ENCODE assay signal across 29 cellular contexts in genomic region chr12:19084547-19084946, GRCh38.
"Had no signal": no experiment of that assay in that cellular context is flagged by ENCODE, and none has a peak within 500 bp of the region (broad histone marks: within the 10 kb centered on the region; RNA-seq: fewer than 3 reads in every experiment).

No MANE protein-coding gene starts in this region.

- H3K9me3 ChIP-seq: stomach, suprapubic skin, testis, thoracic aorta, thyroid gland, tibial artery, transverse colon, upper lobe of left lung, upper lobe of right lung, uterus, vagina had no signal

- H3K9me3 Mint-ChIP-seq: stimulated activated effector memory CD8-positive, alpha-beta T cell treated with anti-CD3 and anti-CD28 coated beads, Interleukin-12 subunit alpha, Interleukin-12 subunit beta, amount 100 ng/mL, for 72 hours had no signal

- H3K27me3 Mint-ChIP-seq: stimulated activated memory B cell treated with anti-CD40 and anti-IgM and Interleukin-4, amounts not matched to agents 10 μg/mL and 1 μg/mL and 100 μg/mL, for 72 hours; stimulated activated naive B cell treated with anti-CD40 and anti-IgM and Interleukin-4, amounts not matched to agents 10 μg/mL and 1 μg/mL and 100 μg/mL, for 72 hours; type B pancreatic cell had no signal

- H3K36me3 Mint-ChIP-seq: stimulated activated effector memory CD8-positive, alpha-beta T cell treated with anti-CD3 and anti-CD28 coated beads, Interleukin-12 subunit alpha, Interleukin-12 subunit beta, amount 100 ng/mL, for 72 hours; stimulated activated memory B cell treated with anti-CD40 and anti-IgM and Interleukin-4, amounts not matched to agents 10 μg/mL and 1 μg/mL and 100 μg/mL, for 72 hours; stimulated activated naive B cell treated with anti-CD40 and anti-IgM and Interleukin-4, amounts not matched to agents 10 μg/mL and 1 μg/mL and 100 μg/mL, for 72 hours had no signal

- H3K4me3 Mint-ChIP-seq: stimulated activated effector memory CD8-positive, alpha-beta T cell treated with anti-CD3 and anti-CD28 coated beads, Interleukin-12 subunit alpha, Interleukin-12 subunit beta, amount 100 ng/mL, for 72 hours; stimulated activated memory B cell treated with anti-CD40 and anti-IgM and Interleukin-4, amounts not matched to agents 10 μg/mL and 1 μg/mL and 100 μg/mL, for 72 hours; stimulated activated naive B cell treated with anti-CD40 and anti-IgM and Interleukin-4, amounts not matched to agents 10 μg/mL and 1 μg/mL and 100 μg/mL, for 72 hours; stimulated activated naive CD8-positive, alpha-beta T cell treated with anti-CD3 and anti-CD28 coated beads, Interleukin-15, amount 100 ng/mL, for 72 hours; stimulated activated naive CD8-positive, alpha-beta T cell treated with anti-CD3 and anti-CD28 coated beads, Interleukin-15, Interleukin-2, amounts not matched to agents 100 ng/mL and 50 ng/mL, for 24 hours; type B pancreatic cell had no signal

- H3K27me3 ChIP-seq: stomach, suprapubic skin, testis, thyroid gland, tibial artery, tibial nerve, transverse colon, upper lobe of left lung, upper lobe of right lung, uterus, vagina had no signal

- DNase-seq: stimulated activated CD4-positive, alpha-beta T cell treated with anti-CD3 and anti-CD28 coated beads, Interleukin-2, amount 100 ng/mL, for 48 hours; stimulated activated CD4-positive, alpha-beta T cell treated with anti-CD3 and anti-CD28 coated beads, Interleukin-4, amount 100 ng/mL, for 1 hour; stimulated activated CD4-positive, alpha-beta T cell treated with anti-CD3 and anti-CD28 coated beads, Interleukin-4, amount 100 ng/mL, for 24 hours; stimulated activated CD4-positive, alpha-beta T cell treated with anti-CD3 and anti-CD28 coated beads, Interleukin-4, amount 100 ng/mL, for 4 hours; stimulated activated CD8-positive, alpha-beta memory T cell treated with anti-CD3 and anti-CD28 coated beads, Interleukin-4, amount 100 ng/mL, for 48 hours; stimulated activated naive B cell treated with anti-CD40 and anti-IgM and Interleukin-4, amounts not matched to agents 10 μg/mL and 1 μg/mL and 100 μg/mL, for 72 hours; stimulated activated naive CD4-positive, alpha-beta T cell; stimulated activated naive CD4-positive, alpha-beta T cell treated with Interleukin-2 at 50 U/mL for 16 hours; stimulated activated naive CD8-positive, alpha-beta T cell treated with anti-CD3 and anti-CD28 coated beads, Interleukin-15, amount 100 ng/mL, for 72 hours; stimulated activated naive CD8-positive, alpha-beta T cell treated with anti-CD3 and anti-CD28 coated beads, Interleukin-15, Interleukin-2, amounts not matched to agents 100 U/mL and 50 U/mL, for 24 hours; stomach; substantia nigra; testis; thyroid gland; tibial artery; transverse colon; trophoblast cell; upper lobe of left lung; upper lobe of right lung; uterus had no signal

- H3K4me1 ChIP-seq: suprapubic skin, testis, thyroid gland, tibial artery, tibial nerve, transverse colon, upper lobe of left lung, upper lobe of right lung, uterus, vagina had no signal

- H3K36me3 ChIP-seq: stomach, suprapubic skin, thoracic aorta, thyroid gland, tibial artery, tibial nerve, transverse colon, upper lobe of left lung, upper lobe of right lung, uterus, vagina had no signal

- H3K4me3 ChIP-seq: stomach, suprapubic skin, testis, thoracic aorta, thyroid gland, tibial artery, tibial nerve, transverse colon, upper lobe of left lung, upper lobe of right lung, uterus, vagina had no signal

- FAIRE-seq: urothelium cell line had no signal

- H3K27ac ChIP-seq: stomach, suprapubic skin, testis, thoracic aorta, thyroid gland, tibial artery, tibial nerve, transverse colon, upper lobe of left lung, upper lobe of right lung, uterus, vagina had no signal

- ATAC-seq: stimulated activated effector memory CD8-positive, alpha-beta T cell treated with anti-CD3 and anti-CD28 coated beads, Interleukin-12 subunit alpha, Interleukin-12 subunit beta, amount 100 ng/mL, for 72 hours; stimulated activated memory B cell treated with anti-CD40 and anti-IgM and Interleukin-4, amounts not matched to agents 10 μg/mL and 1 μg/mL and 100 μg/mL, for 72 hours; stimulated activated naive B cell treated with anti-CD40 and anti-IgM and Interleukin-4, amounts not matched to agents 10 μg/mL and 1 μg/mL and 100 μg/mL, for 72 hours; stimulated activated naive CD8-positive, alpha-beta T cell treated with anti-CD3 and anti-CD28 coated beads, Interleukin-15, amount 100 ng/mL, for 72 hours; stimulated activated naive CD8-positive, alpha-beta T cell treated with anti-CD3 and anti-CD28 coated beads, Interleukin-15, Interleukin-2, amounts not matched to agents 100 U/mL and 50 U/mL, for 24 hours; upper lobe of right lung had no signal

- H3K27ac Mint-ChIP-seq: stimulated activated effector memory CD8-positive, alpha-beta T cell treated with anti-CD3 and anti-CD28 coated beads, Interleukin-12 subunit alpha, Interleukin-12 subunit beta, amount 100 ng/mL, for 72 hours; stimulated activated memory B cell treated with anti-CD40 and anti-IgM and Interleukin-4, amounts not matched to agents 10 μg/mL and 1 μg/mL and 100 μg/mL, for 72 hours; stimulated activated naive B cell treated with anti-CD40 and anti-IgM and Interleukin-4, amounts not matched to agents 10 μg/mL and 1 μg/mL and 100 μg/mL, for 72 hours; stimulated activated naive CD8-positive, alpha-beta T cell treated with anti-CD3 and anti-CD28 coated beads, Interleukin-15, amount 100 ng/mL, for 72 hours; stimulated activated naive CD8-positive, alpha-beta T cell treated with anti-CD3 and anti-CD28 coated beads, Interleukin-15, Interleukin-2, amounts not matched to agents 100 ng/mL and 50 ng/mL, for 24 hours; type B pancreatic cell had no signal

- H3K4me1 Mint-ChIP-seq: stimulated activated memory B cell treated with anti-CD40 and anti-IgM and Interleukin-4, amounts not matched to agents 10 μg/mL and 1 μg/mL and 100 μg/mL, for 72 hours; stimulated activated naive B cell treated with anti-CD40 and anti-IgM and Interleukin-4, amounts not matched to agents 10 μg/mL and 1 μg/mL and 100 μg/mL, for 72 hours; stimulated activated naive CD8-positive, alpha-beta T cell treated with anti-CD3 and anti-CD28 coated beads, Interleukin-15, amount 100 ng/mL, for 72 hours had no signal
